Comparison of ENCODE assay signal across 8 cellular contexts in genomic region chr22:22558972-22559603, GRCh38. TPM values are rescaled to one million over a fixed set of nuclear protein-coding genes. Genes with fewer than 3 reads are reported as not detected.
DNase-seq lines count a peak whose midpoint lies in the region; ATAC-seq and TF ChIP-seq lines count a peak whose summit lies in the region.

A gene with protein sequence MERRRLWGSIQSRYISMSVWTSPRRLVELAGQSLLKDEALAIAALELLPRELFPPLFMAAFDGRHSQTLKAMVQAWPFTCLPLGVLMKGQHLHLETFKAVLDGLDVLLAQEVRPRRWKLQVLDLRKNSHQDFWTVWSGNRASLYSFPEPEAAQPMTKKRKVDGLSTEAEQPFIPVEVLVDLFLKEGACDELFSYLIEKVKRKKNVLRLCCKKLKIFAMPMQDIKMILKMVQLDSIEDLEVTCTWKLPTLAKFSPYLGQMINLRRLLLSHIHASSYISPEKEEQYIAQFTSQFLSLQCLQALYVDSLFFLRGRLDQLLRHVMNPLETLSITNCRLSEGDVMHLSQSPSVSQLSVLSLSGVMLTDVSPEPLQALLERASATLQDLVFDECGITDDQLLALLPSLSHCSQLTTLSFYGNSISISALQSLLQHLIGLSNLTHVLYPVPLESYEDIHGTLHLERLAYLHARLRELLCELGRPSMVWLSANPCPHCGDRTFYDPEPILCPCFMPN (minus strand): TSS chr22:22559265. CDS start chr22:22556832, 2,433 bp downstream.

- H3K27ac ChIP-seq in RWPE1: no peak within 1 kb of the TSS

- H3K27me3 Mint-ChIP-seq in activated T-cell treated with anti-CD3 and anti-CD28 coated beads, Interleukin-2, amount 50 U/mL, for 72 hours (ENCODE audit: low read depth): no peaks in the 10 kb centered on the region

- H3K4me3 Mint-ChIP-seq in activated T-cell treated with anti-CD3 and anti-CD28 coated beads, Interleukin-2, amount 50 U/mL, for 72 hours: peak within 1 kb of the TSS in 1 of 2 donors; percentile 54

- ATAC-seq in activated T-cell treated with anti-CD3 and anti-CD28 coated beads, Interleukin-2, amount 50 U/mL, for 72 hours (replicated peaks in 1 of 2): peak; percentile 91 to 93
- ATAC-seq in left ventricle myocardium superior (peak; percentile 31), HG03097 (IDR thresholded peaks at IDR 0.05; ENCODE audit: low FRiP score, unreplicated experiment) (no peak)

- peak; percentile 26 for TF ChIP-seq CTCF in RWPE1 (conservative IDR thresholded peaks at IDR 0.05; ENCODE audit: low read depth)

- peaks cover 4% of the 10 kb centered on the region for H3K4me1 Mint-ChIP-seq in activated T-cell treated with anti-CD3 and anti-CD28 coated beads, Interleukin-2, amount 50 U/mL, for 72 hours (ENCODE audit: low read depth)

- no peaks in the 10 kb centered on the region for H3K9me3 Mint-ChIP-seq in activated T-cell treated with anti-CD3 and anti-CD28 coated beads, Interleukin-2, amount 50 U/mL, for 72 hours

- H3K36me3 Mint-ChIP-seq in activated T-cell treated with anti-CD3 and anti-CD28 coated beads, Interleukin-2, amount 50 U/mL, for 72 hours (ENCODE audit: insufficient read depth in 2 of 2): no peaks in the 10 kb centered on the region

- DNase-seq in EH (ENCODE audit: low read depth) (peak; percentile 29), LoVo (ENCODE audit: low spot score) (peak; percentile 67), RWPE1 (ENCODE audit: low spot score) (peak; percentile 8), left ventricle myocardium superior (peak; percentile 68), middle frontal gyrus (ENCODE audit: extremely low spot score, low spot score) (no peak)
- peak; percentile 86 to 87 for DNase-seq in activated T-cell treated with anti-CD3 and anti-CD28 coated beads, Interleukin-2, amount 50 U/mL, for 72 hours
- peak; percentile 50 to 80 (median 63) for DNase-seq in stimulated activated CD4-positive, alpha-beta T cell treated with anti-CD3 and anti-CD28 coated beads, Interleukin-1b, Interleukin-23, amount 100 ng/mL, for 24 hours (ENCODE audit: low read depth in 4 of 4, low spot score in 1 of 4)

- CTCF ChIA-PET in RWPE1 (lab: Yijun Ruan, JAX): interaction anchor here (0.9 kb wide), 1 partner anchor 169 kb away, joined by 6 read pairs; no protein-coding TSS in a partner anchor

- intact Hi-C loops in left ventricle myocardium superior (cut with micrococcal nuclease): no loop called here

- H3K27ac Mint-ChIP-seq in activated T-cell treated with anti-CD3 and anti-CD28 coated beads, Interleukin-2, amount 50 U/mL, for 72 hours: no peak within 1 kb of the TSS

- POLR2A ChIA-PET in RWPE1 (lab: Yijun Ruan, JAX; ENCODE audit: low non-redundant PET): no interaction called here

RNA-seq across cellular contexts. Expression of the gene that starts here (rescaled TPM):
- total RNA-seq in activated T-cell treated with anti-CD3 and anti-CD28 coated beads, Interleukin-2, amount 50 U/mL, for 72 hours: under 1 TPM; 0.14 to 0.41 TPM
- not detected for total RNA-seq in left ventricle myocardium superior

Comparison
In these comparisons a context has a peak if more than half of its experiments do, and no peak if none do; other contexts are left out.
1. Peak in DNase-seq and ATAC-seq in activated T-cell treated with anti-CD3 and anti-CD28 coated beads, Interleukin-2, amount 50 U/mL, for 72 hours; RNA of the gene not detected or under 1 TPM.
2. Peak in DNase-seq and ATAC-seq in left ventricle myocardium superior; RNA of the gene not detected or under 1 TPM.